27 cellular contexts compared by ENCODE assay signal in the genomic region with DNA sequence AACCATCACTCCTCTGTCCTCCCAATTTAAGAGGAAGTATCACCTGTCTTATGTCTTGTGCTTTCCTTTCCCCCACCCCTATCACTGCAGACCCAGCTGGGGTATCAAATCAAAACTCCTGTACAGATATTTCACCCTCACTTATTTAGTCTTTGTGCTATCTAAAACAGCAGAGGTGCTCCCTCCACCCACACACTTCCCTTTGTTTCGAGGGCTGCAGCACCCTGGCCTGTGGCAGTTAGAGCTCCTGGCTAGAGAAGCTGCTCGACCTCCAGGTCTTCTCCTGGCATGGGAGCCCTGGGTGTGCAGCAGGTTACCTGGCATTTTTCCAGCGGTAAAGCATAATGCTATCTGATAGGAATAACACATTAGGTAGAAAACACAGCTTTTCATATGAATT.
DNase-seq lines count a peak whose midpoint lies in the region; ATAC-seq, FAIRE-seq and TF ChIP-seq lines count a peak whose summit lies in the region.
"Had no signal": no experiment of that assay in that cellular context is flagged by ENCODE, and none has a peak within 500 bp of the region (broad histone marks: within the 10 kb centered on the region; RNA-seq: fewer than 3 reads in every experiment).

No MANE protein-coding gene starts in this region.

- no peak overlapping the region for H2BK120ac ChIP-seq in H1 (replicated peaks; ENCODE audit: low read depth, low read length)

- peaks cover 17% of the 10 kb centered on the region for H3K36me3 Mint-ChIP-seq in T-helper 2 cell treated with Interferon-gamma antibody and Interleukin-4, amounts not matched to agents 5 μg/mL and 100 μg/mL, for 36 hours (ENCODE audit: low read depth)
- H3K36me3 Mint-ChIP-seq in activated CD8-positive, alpha-beta T cell treated with anti-CD3 and anti-CD28 coated beads for 36 hours (ENCODE audit: low read depth): peaks cover 14% of the 10 kb centered on the region

- H3K27me3 ChIP-seq in DOHH2 (ENCODE audit: control insufficient read depth, low read length) (no peaks in the 10 kb centered on the region), H1 (replicated peaks in 1 of 4; ENCODE audit: control insufficient read depth in 3 of 4, extremely low read depth in 1 of 4, insufficient read depth in 3 of 4, low read length in 3 of 4) (no peaks in the 10 kb centered on the region)
- H3K27me3 ChIP-seq: pancreas, Peyer's patch, right atrium auricular region, tibial nerve had no signal

- peaks cover 40% of the 10 kb centered on the region for H3K4me1 Mint-ChIP-seq in T-helper 2 cell treated with Interferon-gamma antibody and Interleukin-4, amounts not matched to agents 5 μg/mL and 100 μg/mL, for 36 hours (ENCODE audit: low read depth)
- H3K4me1 Mint-ChIP-seq in activated CD8-positive, alpha-beta T cell treated with anti-CD3 and anti-CD28 coated beads for 36 hours (ENCODE audit: low read depth): peaks cover 61% of the 10 kb centered on the region
- H3K4me1 Mint-ChIP-seq: GM23338 had no signal

- intact Hi-C loops in activated CD8-positive, alpha-beta T cell treated with anti-CD3 and anti-CD28 coated beads for 36 hours (cut with micrococcal nuclease): loop anchor here (10.0 kb wide), 1 partner anchor 228 kb away; a partner anchor contains a TSS

- H2AFZ ChIP-seq in H1 (ENCODE audit: low read length): no peak overlapping the region
- H2AFZ ChIP-seq: GM23338 had no signal

- no peak overlapping the region for H4K5ac ChIP-seq in H1 (ENCODE audit: insufficient read length, low read depth, low read length)

- H3K9ac ChIP-seq in H1 (replicated peaks in 1 of 4; ENCODE audit: extremely low read depth in 1 of 4, low read depth in 3 of 4, low read length in 3 of 4): no peak overlapping the region

- H3K4ac ChIP-seq in H1 (replicated peaks; ENCODE audit: insufficient read length, low read depth, low read length): no peak overlapping the region

- H4K20me1 ChIP-seq in DOHH2 (ENCODE audit: control insufficient read depth, insufficient read depth, low read depth, low read length) (no peaks in the 10 kb centered on the region), H1 (replicated peaks in 1 of 2; ENCODE audit: control insufficient read depth in 1 of 2, insufficient read depth in 2 of 2, low read length in 2 of 2) (no peaks in the 10 kb centered on the region)

- H2BK20ac ChIP-seq in H1 (ENCODE audit: low read length): no peak overlapping the region

- H4K91ac ChIP-seq in H1 (replicated peaks; ENCODE audit: insufficient read length, low read length): no peak overlapping the region

- H3K36me3 ChIP-seq in DOHH2 (ENCODE audit: control insufficient read depth, low read length): peaks cover 37% of the 10 kb centered on the region
- no peaks in the 10 kb centered on the region; a peak in 1 of 8 replicates for H3K36me3 ChIP-seq in H1 (ENCODE audit: control insufficient read depth in 2 of 4, insufficient read depth in 4 of 4, low read length in 3 of 4)
- H3K36me3 ChIP-seq: pancreas, Peyer's patch, right atrium auricular region, tibial nerve had no signal

- no peak overlapping the region for H2AK5ac ChIP-seq in H1 (ENCODE audit: low read depth, low read length)

- H3F3A ChIP-seq in DOHH2 (ENCODE audit: control insufficient read depth, insufficient read depth): peaks cover 10% of the 10 kb centered on the region; the same call in 1 of the 2 replicates

- H3K9me2 ChIP-seq in DOHH2 (replicated peaks; ENCODE audit: control insufficient read depth, low read length): no peaks in the 10 kb centered on the region

- no peaks in the 10 kb centered on the region for H3K23me2 ChIP-seq in H1 (ENCODE audit: low read depth, low read length)

- peak overlapping the region; percentile 55 for H3K4me2 ChIP-seq in DOHH2 (ENCODE audit: low read length)
- no peak overlapping the region for H3K4me2 ChIP-seq in H1 (ENCODE audit: insufficient read depth in 1 of 2, low read depth in 2 of 2, low read length in 2 of 2)
- H3K4me2 ChIP-seq: GM23338 had no signal

- H3K56ac ChIP-seq in H1 (replicated peaks; ENCODE audit: insufficient read length, low read depth, low read length): no peak overlapping the region

- H3K18ac ChIP-seq in H1 (ENCODE audit: extremely low read depth, low read length): no peak overlapping the region

- 91% methylated on average over 3 of the region's 3 CpGs; no CpG with 5 or more reads in 1 of the 2 experiments for WGBS in H1 (ENCODE audit: extremely low coverage in 1 of 2, insufficient coverage in 1 of 2, insufficient read length in 1 of 2, insufficient replicate concordance in 2 of 2, low coverage in 1 of 2, low lambda C conversion rate in 2 of 2, missing lambda C conversion rate in 1 of 2), 2 experiments

- TF ChIP-seq EP300 in H1 (IDR thresholded peaks at IDR 0.05; ENCODE audit: borderline replicate concordance in 1 of 2, low read depth in 2 of 2, low read length in 2 of 2): no peak

- peak overlapping the region; percentile 2 for H3K4me3 Mint-ChIP-seq in T-helper 2 cell treated with Interferon-gamma antibody and Interleukin-4, amounts not matched to agents 5 μg/mL and 100 μg/mL, for 36 hours
- no peak overlapping the region for H3K4me3 Mint-ChIP-seq in activated CD8-positive, alpha-beta T cell treated with anti-CD3 and anti-CD28 coated beads for 36 hours
- H3K4me3 Mint-ChIP-seq: activated naive CD4-positive, alpha-beta T cell treated with anti-CD3 and anti-CD28 coated beads, Interleukin-2, amount 10 ng/mL, durations not matched to agents 7 days and 5 days; dendritic cell treated with granulocyte-macrophage colony-stimulating factor and Interleukin-4, amounts not matched to agents 40 ng/mL and 50 ng/mL, for 4 days; GM23338; nephron progenitor cell had no signal

- no peak for ATAC-seq in activated CD8-positive, alpha-beta T cell treated with anti-CD3 and anti-CD28 coated beads for 36 hours
- ATAC-seq: GM23338, pancreas had no signal

- no peaks in the 10 kb centered on the region for H3K79me1 ChIP-seq in H1 (ENCODE audit: low read depth, low read length)

- no peak for TF ChIP-seq RAD21 in H1 (IDR thresholded peaks at IDR 0.05 in 1 of 2, conservative IDR thresholded peaks at IDR 0.05 in 1 of 2; ENCODE audit: low read depth in 2 of 2, low read length in 2 of 2)

- no peak overlapping the region for H3K27ac Mint-ChIP-seq in T-helper 2 cell treated with Interferon-gamma antibody and Interleukin-4, amounts not matched to agents 5 μg/mL and 100 μg/mL, for 36 hours
- H3K27ac Mint-ChIP-seq in activated CD8-positive, alpha-beta T cell treated with anti-CD3 and anti-CD28 coated beads for 36 hours: peak overlapping the region; percentile 25
- H3K27ac Mint-ChIP-seq: activated naive CD4-positive, alpha-beta T cell treated with anti-CD3 and anti-CD28 coated beads, Interleukin-2, amount 10 ng/mL, durations not matched to agents 7 days and 5 days; dendritic cell treated with granulocyte-macrophage colony-stimulating factor and Interleukin-4, amounts not matched to agents 40 ng/mL and 50 ng/mL, for 4 days; GM23338; nephron progenitor cell had no signal

- H4K8ac ChIP-seq in H1 (ENCODE audit: extremely low read depth, insufficient read depth, low read length): no peak overlapping the region

- H3K9me3 ChIP-seq in DOHH2 (ENCODE audit: control insufficient read depth, insufficient read depth, low read length) (peaks cover 16% of the 10 kb centered on the region; the same call in 1 of the 2 replicates), H1 (ENCODE audit: insufficient read depth in 2 of 2, low read depth in 1 of 2, low read length in 1 of 2) (peaks cover 7 to 11% of the 10 kb centered on the region in 2 experiments; a peak in 1 of 4 replicates)
- H3K9me3 ChIP-seq: pancreas had no signal

- no peak for FAIRE-seq in H1 (lab: Jason Lieb, UNC)
- FAIRE-seq: pancreas had no signal

- H3K23ac ChIP-seq in H1 (ENCODE audit: insufficient read length): no peak overlapping the region

- POLR2A ChIA-PET in activated CD8-positive, alpha-beta T cell treated with anti-CD3 and anti-CD28 coated beads for 36 hours (lab: Charles Lee): interaction anchor here (1.9 kb wide), 1 partner anchor 181 kb away, joined by 6 read pairs; a partner anchor contains a TSS
- POLR2A ChIA-PET in H1 (lab: Charles Lee; ENCODE audit: partially characterized antibody): no interaction called here

- TF ChIP-seq CTCF in DOHH2 (IDR thresholded peaks at IDR 0.05; ENCODE audit: low read depth, low read length, poor library complexity, severe bottlenecking) (no peak), H1 (IDR thresholded peaks at IDR 0.05; ENCODE audit: control extremely low read depth in 1 of 3, insufficient read depth in 1 of 3, low read depth in 1 of 3, low read length in 3 of 3) (no peak)
- TF ChIP-seq CTCF in activated CD8-positive, alpha-beta T cell treated with anti-CD3 and anti-CD28 coated beads for 36 hours (IDR thresholded peaks at IDR 0.05): no peak

- peaks cover 85% of the 10 kb centered on the region for H3K4me1 ChIP-seq in DOHH2 (ENCODE audit: control insufficient read depth, low read length)
- H3K4me1 ChIP-seq in H1 (replicated peaks in 1 of 4; ENCODE audit: control insufficient read depth in 3 of 4, insufficient read depth in 4 of 4, low read length in 3 of 4): no peaks in the 10 kb centered on the region
- H3K4me1 ChIP-seq: pancreas, Peyer's patch had no signal

- H3K4me3 ChIP-seq in DOHH2 (ENCODE audit: low read length): peak overlapping the region; percentile 26
- no peak overlapping the region for H3K4me3 ChIP-seq in H1 (ENCODE audit: extremely low read depth in 1 of 4, insufficient read depth in 2 of 4, low read depth in 3 of 4, low read length in 4 of 4)
- H3K4me3 ChIP-seq: GM23338, pancreas, Peyer's patch, right atrium auricular region, tibial nerve had no signal

- H3K9me3 Mint-ChIP-seq in T-helper 2 cell treated with Interferon-gamma antibody and Interleukin-4, amounts not matched to agents 5 μg/mL and 100 μg/mL, for 36 hours: peaks cover 22% of the 10 kb centered on the region
- peaks cover 13% of the 10 kb centered on the region for H3K9me3 Mint-ChIP-seq in activated CD8-positive, alpha-beta T cell treated with anti-CD3 and anti-CD28 coated beads for 36 hours

- peaks cover 4% of the 10 kb centered on the region for H3K27me3 Mint-ChIP-seq in T-helper 2 cell treated with Interferon-gamma antibody and Interleukin-4, amounts not matched to agents 5 μg/mL and 100 μg/mL, for 36 hours (ENCODE audit: low read depth)
- no peaks in the 10 kb centered on the region for H3K27me3 Mint-ChIP-seq in activated CD8-positive, alpha-beta T cell treated with anti-CD3 and anti-CD28 coated beads for 36 hours
- H3K27me3 Mint-ChIP-seq: activated naive CD4-positive, alpha-beta T cell treated with anti-CD3 and anti-CD28 coated beads, Interleukin-2, amount 10 ng/mL, durations not matched to agents 7 days and 5 days had no signal

- H2BK12ac ChIP-seq in H1 (ENCODE audit: low read depth, low read length): no peak overlapping the region

- CTCF ChIA-PET in activated CD8-positive, alpha-beta T cell treated with anti-CD3 and anti-CD28 coated beads for 36 hours (lab: Charles Lee): interaction anchor here (1.1 to 6.0 kb wide), 7 partner anchors 9 to 187 kb away, joined by 3 to 32 read pairs (median 6); no protein-coding TSS in a partner anchor
- CTCF ChIA-PET in H1 (lab: Charles Lee; ENCODE audit: partially characterized antibody): interaction anchor here (0.6 to 2.2 kb wide), 7 partner anchors 9 to 186 kb away, joined by 3 to 6 read pairs (median 4); no protein-coding TSS in a partner anchor

- H3K79me2 ChIP-seq in DOHH2 (ENCODE audit: control insufficient read depth, low read length): peaks cover 20% of the 10 kb centered on the region
- no peaks in the 10 kb centered on the region for H3K79me2 ChIP-seq in H1 (ENCODE audit: control insufficient read depth in 1 of 2, insufficient read depth in 2 of 2, low read length in 2 of 2)

- TF ChIP-seq POLR2A in H1 (IDR thresholded peaks at IDR 0.05; ENCODE audit: control extremely low read depth in 1 of 2, low read depth in 2 of 2, low read length in 2 of 2): no peak

- H3K27ac ChIP-seq in DOHH2 (ENCODE audit: low read depth, low read length) (peak overlapping the region; percentile 99), H1 (ENCODE audit: low read depth, low read length) (no peak overlapping the region)
- H3K27ac ChIP-seq: pancreas, Peyer's patch, right atrium auricular region, tibial nerve had no signal

- DNase-seq in T-helper 2 cell treated with Interferon-gamma antibody and Interleukin-4, amounts not matched to agents 5 μg/mL and 100 μg/mL, for 36 hours (ENCODE audit: low spot score): peak; percentile 25
- no peak for DNase-seq in T-helper 2 cell
- DNase-seq in activated CD8-positive, alpha-beta T cell treated with anti-CD3 and anti-CD28 coated beads for 36 hours: peak; percentile 50
- no peak for DNase-seq in H1 (ENCODE audit: low read depth in 1 of 2, low spot score in 2 of 2)
- DNase-seq in KG1 (lab: John Stamatoyannopoulos, UW): no peak
- DNase-seq in HUDEP-2 (lab: John Stamatoyannopoulos, UW; ENCODE audit: unreplicated experiment in 76 of 76): no peak
- DNase-seq in DMS53 treated with DMSO at 0.1 percent for 48 hours (lab: John Stamatoyannopoulos, UW; ENCODE audit: unreplicated experiment): no peak
- DNase-seq: activated CD4-positive, alpha-beta T cell treated with anti-CD3 and anti-CD28 coated beads, Interleukin-2, amount 50 U/mL, for 1 hour; activated naive CD4-positive, alpha-beta T cell treated with anti-CD3 and anti-CD28 coated beads, Interleukin-2, amount 10 ng/mL, durations not matched to agents 7 days and 5 days; aorta; DMS153; GDM1; islet precursor cell; Kasumi-1; midbrain; NCI-H1694; NCI-H524; nephron progenitor cell; pancreas; Peyer's patch; stimulated activated CD4-positive, alpha-beta T cell treated with anti-CD3 and anti-CD28 coated beads, Interleukin-4, amount 100 ng/mL, for 4 hours; stimulated activated naive CD4-positive, alpha-beta T cell treated with Interleukin-2 at 50 U/mL for 16 hours had no signal

- H3K14ac ChIP-seq in H1 (ENCODE audit: insufficient read length): no peak overlapping the region

- H2BK5ac ChIP-seq in H1 (ENCODE audit: low read depth, low read length): no peak overlapping the region

- 0 out of 2 replicates have a peak overlapping the region, but pooled peaks have one; percentile 3 for H2BK15ac ChIP-seq in H1 (ENCODE audit: low read length)

Comparison
In these comparisons a context has a peak if more than half of its experiments do, and no peak if none do; other contexts are left out.
1. DNase-seq: peak in T-helper 2 cell treated with Interferon-gamma antibody and Interleukin-4, amounts not matched to agents 5 μg/mL and 100 μg/mL, for 36 hours (single experiment) and activated CD8-positive, alpha-beta T cell treated with anti-CD3 and anti-CD28 coated beads for 36 hours (single experiment); none in T-helper 2 cell (0 of 5), H1 (0 of 2), KG1 (single experiment), HUDEP-2 (0 of 76) and DMS53 treated with DMSO at 0.1 percent for 48 hours (single experiment).